Comparison of ENCODE assay signal across 15 cellular contexts in the genomic region with DNA sequence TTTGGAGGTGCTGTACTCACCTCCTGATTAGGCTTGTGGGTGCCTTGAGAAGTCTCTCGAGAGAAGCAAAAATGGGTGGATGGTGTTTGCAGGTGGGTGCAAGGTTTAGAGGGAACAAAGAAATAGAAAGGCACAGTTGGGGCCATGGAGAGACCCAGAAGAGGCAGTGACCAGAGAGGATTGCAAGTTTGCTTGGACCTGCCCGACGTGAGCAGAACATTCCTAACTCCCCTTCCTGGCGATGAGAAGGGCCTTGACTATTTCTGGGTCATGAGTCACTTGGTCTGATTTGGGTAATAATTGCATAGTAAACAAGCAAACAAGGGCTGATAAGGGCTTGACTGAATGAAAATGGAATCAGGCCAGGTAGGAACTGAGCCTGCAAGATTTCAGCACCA. TPM values are rescaled to one million over a fixed set of nuclear protein-coding genes. Genes with fewer than 3 reads are reported as not detected.
DNase-seq lines count a peak whose midpoint lies in the region; ATAC-seq and TF ChIP-seq lines count a peak whose summit lies in the region.
"Had no signal": no experiment of that assay in that cellular context is flagged by ENCODE, and none has a peak within 500 bp of the region (broad histone marks: within the 10 kb centered on the region; RNA-seq: fewer than 3 reads in every experiment).

No MANE protein-coding gene starts in this region.

- H3K9me3 Mint-ChIP-seq in activated B cell treated with CpG ODN at 0.5 μM for 24 hours, result no peaks in the 10 kb centered on the region
- no peaks in the 10 kb centered on the region for H3K9me3 Mint-ChIP-seq in activated naive CD8-positive, alpha-beta T cell treated with anti-CD3 and anti-CD28 coated beads for 36 hours
- H3K9me3 Mint-ChIP-seq: CD8-positive, alpha-beta memory T cell; central memory CD8-positive, alpha-beta T cell had no signal

- DNase-seq in A172 (ENCODE audit: low spot score) (peak; percentile 62), activated B cell treated with CpG ODN at 0.5 μM for 24 hours (no peak), kidney tubule cell (ENCODE audit: low spot score) (peak; percentile 75), NCI-H345 (lab: John Stamatoyannopoulos, UW) (no peak), amniotic stem cell (lab: John Stamatoyannopoulos, UW) (no peak)
- DNase-seq in activated naive CD8-positive, alpha-beta T cell treated with anti-CD3 and anti-CD28 coated beads for 36 hours, result no peak
- DNase-seq: activated CD4-positive, alpha-beta T cell treated with anti-CD3 and anti-CD28 coated beads, Interleukin-2, amount 50 U/mL, for 48 hours; CD8-positive, alpha-beta memory T cell; Kasumi-1; RPMI8226; stimulated activated naive CD4-positive, alpha-beta T cell treated with Interleukin-2 at 50 U/mL for 16 hours had no signal

- POLR2A ChIA-PET in HEK293 (lab: Yijun Ruan, JAX) (no interaction called here), activated B cell treated with CpG ODN at 0.5 μM for 24 hours (lab: Charles Lee) (interaction anchor here (0.5 to 2.0 kb wide), 2 partner anchors 25 to 895 kb away, joined by 5 to 6 read pairs; no protein-coding TSS in a partner anchor)

- no peaks in the 10 kb centered on the region for H3K27me3 Mint-ChIP-seq in activated B cell treated with CpG ODN at 0.5 μM for 24 hours
- no peaks in the 10 kb centered on the region for H3K27me3 Mint-ChIP-seq in activated naive CD8-positive, alpha-beta T cell treated with anti-CD3 and anti-CD28 coated beads for 36 hours

- no peaks in the 10 kb centered on the region for H3K4me1 ChIP-seq in HEK293 (ENCODE audit: control insufficient read depth, insufficient read depth, low read length)

- TF ChIP-seq CTCF in HEK293 (tag by site-specific recombination; IDR thresholded peaks at IDR 0.05) (no peak), activated B cell treated with CpG ODN at 0.5 μM for 24 hours (IDR thresholded peaks at IDR 0.05) (no peak)

- H3K27ac Mint-ChIP-seq in activated B cell treated with CpG ODN at 0.5 μM for 24 hours, result peak overlapping the region; percentile 60
- no peak overlapping the region for H3K27ac Mint-ChIP-seq in activated naive CD8-positive, alpha-beta T cell treated with anti-CD3 and anti-CD28 coated beads for 36 hours

- H3K4me1 Mint-ChIP-seq in activated B cell treated with CpG ODN at 0.5 μM for 24 hours, result peaks cover 24% of the 10 kb centered on the region
- peaks cover 3% of the 10 kb centered on the region for H3K4me1 Mint-ChIP-seq in activated naive CD8-positive, alpha-beta T cell treated with anti-CD3 and anti-CD28 coated beads for 36 hours

- ATAC-seq in activated B cell treated with CpG ODN at 0.5 μM for 24 hours (ENCODE audit: low read depth) (no peak), HG03571 (IDR thresholded peaks at IDR 0.05; ENCODE audit: unreplicated experiment) (no peak)

- intact Hi-C loops in activated B cell treated with CpG ODN at 0.5 μM for 24 hours (cut with micrococcal nuclease), result no loop called here

- peak overlapping the region; percentile 70 for H3K4me3 Mint-ChIP-seq in activated B cell treated with CpG ODN at 0.5 μM for 24 hours
- no peak overlapping the region for H3K4me3 Mint-ChIP-seq in activated naive CD8-positive, alpha-beta T cell treated with anti-CD3 and anti-CD28 coated beads for 36 hours
- H3K4me3 Mint-ChIP-seq: CD8-positive, alpha-beta memory T cell; central memory CD8-positive, alpha-beta T cell had no signal

- H3K36me3 Mint-ChIP-seq in activated B cell treated with CpG ODN at 0.5 μM for 24 hours (ENCODE audit: low read depth), result no peaks in the 10 kb centered on the region
- no peaks in the 10 kb centered on the region for H3K36me3 Mint-ChIP-seq in activated naive CD8-positive, alpha-beta T cell treated with anti-CD3 and anti-CD28 coated beads for 36 hours
- H3K36me3 Mint-ChIP-seq: CD8-positive, alpha-beta memory T cell had no signal

- no peak overlapping the region for H3K27ac ChIP-seq in HEK293 (ENCODE audit: extremely low read depth, low read depth, low read length)

- H3K36me3 ChIP-seq in HEK293 (ENCODE audit: control insufficient read depth in 2 of 2, insufficient read depth in 1 of 2, low read length in 2 of 2), result no peaks in the 10 kb centered on the region

- no peaks in the 10 kb centered on the region for H3K9me3 ChIP-seq in HEK293 (ENCODE audit: control insufficient read depth, insufficient read depth, low read depth, low read length)

- no peak overlapping the region for H3K4me3 ChIP-seq in HEK293 (ENCODE audit: low read depth, low read length)
- H3K4me3 ChIP-seq: skin epidermis had no signal

- CTCF ChIA-PET in HEK293 (lab: Yijun Ruan, JAX), result interaction anchor here (1.7 kb wide), 1 partner anchor 76 kb away, joined by 6 read pairs; no protein-coding TSS in a partner anchor
- CTCF ChIA-PET in activated B cell treated with CpG ODN at 0.5 μM for 24 hours (lab: Charles Lee), result no interaction called here

TF ChIP-seq in HEK293, 187 proteins besides CTCF, POLR2A, EP300 and RAD21:
- TF ChIP-seq ZNF423 (tag by site-specific recombination; IDR thresholded peaks at IDR 0.05) (no peak), ZBTB48 (tag by site-specific recombination; IDR thresholded peaks at IDR 0.05) (0 out of 2 replicates have a peak, but pooled peaks have one; percentile 17), ZNF600 (tag by site-specific recombination; IDR thresholded peaks at IDR 0.05) (0 out of 2 replicates have a peak, but pooled peaks have one; percentile 24), ZNF629 (tag by site-specific recombination; IDR thresholded peaks at IDR 0.05) (no peak), ZNF335 (tag by site-specific recombination; conservative IDR thresholded peaks at IDR 0.05) (0 out of 2 replicates have a peak, but pooled peaks have one; percentile 25), HOXC10 (CRISPR knock-in tag; IDR thresholded peaks at IDR 0.05) (no peak), BCL11A (tag by site-specific recombination; IDR thresholded peaks at IDR 0.05; ENCODE audit: low read depth) (no peak)
- TF ChIP-seq, protein P1, sequence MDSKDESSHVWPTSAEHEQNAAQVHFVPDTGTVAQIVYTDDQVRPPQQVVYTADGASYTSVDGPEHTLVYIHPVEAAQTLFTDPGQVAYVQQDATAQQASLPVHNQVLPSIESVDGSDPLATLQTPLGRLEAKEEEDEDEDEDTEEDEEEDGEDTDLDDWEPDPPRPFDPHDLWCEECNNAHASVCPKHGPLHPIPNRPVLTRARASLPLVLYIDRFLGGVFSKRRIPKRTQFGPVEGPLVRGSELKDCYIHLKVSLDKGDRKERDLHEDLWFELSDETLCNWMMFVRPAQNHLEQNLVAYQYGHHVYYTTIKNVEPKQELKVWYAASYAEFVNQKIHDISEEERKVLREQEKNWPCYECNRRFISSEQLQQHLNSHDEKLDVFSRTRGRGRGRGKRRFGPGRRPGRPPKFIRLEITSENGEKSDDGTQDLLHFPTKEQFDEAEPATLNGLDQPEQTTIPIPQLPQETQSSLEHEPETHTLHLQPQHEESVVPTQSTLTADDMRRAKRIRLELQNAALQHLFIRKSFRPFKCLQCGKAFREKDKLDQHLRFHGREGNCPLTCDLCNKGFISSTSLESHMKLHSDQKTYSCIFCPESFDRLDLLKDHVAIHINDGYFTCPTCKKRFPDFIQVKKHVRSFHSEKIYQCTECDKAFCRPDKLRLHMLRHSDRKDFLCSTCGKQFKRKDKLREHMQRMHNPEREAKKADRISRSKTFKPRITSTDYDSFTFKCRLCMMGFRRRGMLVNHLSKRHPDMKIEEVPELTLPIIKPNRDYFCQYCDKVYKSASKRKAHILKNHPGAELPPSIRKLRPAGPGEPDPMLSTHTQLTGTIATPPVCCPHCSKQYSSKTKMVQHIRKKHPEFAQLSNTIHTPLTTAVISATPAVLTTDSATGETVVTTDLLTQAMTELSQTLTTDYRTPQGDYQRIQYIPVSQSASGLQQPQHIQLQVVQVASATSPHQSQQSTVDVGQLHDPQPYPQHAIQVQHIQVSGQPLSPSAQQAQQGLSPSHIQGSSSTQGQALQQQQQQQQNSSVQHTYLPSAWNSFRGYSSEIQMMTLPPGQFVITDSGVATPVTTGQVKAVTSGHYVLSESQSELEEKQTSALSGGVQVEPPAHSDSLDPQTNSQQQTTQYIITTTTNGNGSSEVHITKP (tag by site-specific recombination; IDR thresholded peaks at IDR 0.05), result peak; percentile 22; the same call in 1 of the 2 replicates

RNA-seq across cellular contexts. Expression of a gene that starts 7.0 kb away (rescaled TPM):
- total RNA-seq in A172 (2014; rRNA removed; shearing (Covaris generic)), result 52.8 and 58.4 TPM in 2 replicates
- total RNA-seq in activated B cell treated with CpG ODN at 0.5 μM for 24 hours, result 721 and 762 TPM in 2 replicates
- 1 to 10 TPM; 4.3 to 4.9 TPM for total RNA-seq in activated naive CD8-positive, alpha-beta T cell treated with anti-CD3 and anti-CD28 coated beads for 36 hours

Comparison
In these comparisons a context has a peak if more than half of its experiments do, and no peak if none do; other contexts are left out.
1. DNase-seq: peak in A172 (single experiment) and kidney tubule cell (single experiment); none in activated B cell treated with CpG ODN at 0.5 μM for 24 hours (single experiment), NCI-H345 (single experiment), amniotic stem cell (single experiment) and activated naive CD8-positive, alpha-beta T cell treated with anti-CD3 and anti-CD28 coated beads for 36 hours (single experiment).
2. RNA of a gene that starts 7.0 kb away (total RNA-seq): 721 to 762 TPM in activated B cell treated with CpG ODN at 0.5 μM for 24 hours; 52.8 to 58.4 TPM in A172 and 4.3 to 4.9 TPM in activated naive CD8-positive, alpha-beta T cell treated with anti-CD3 and anti-CD28 coated beads for 36 hours; every median in the first group is over 10 times any median in the second.